22 cellular contexts compared by ENCODE assay signal in genomic region chr2:71864085-71864484, GRCh38.
"Had no signal": no experiment of that assay in that cellular context is flagged by ENCODE, and none has a peak within 500 bp of the region (broad histone marks: within the 10 kb centered on the region; RNA-seq: fewer than 3 reads in every experiment).

No MANE protein-coding gene starts in this region.

- DNase-seq: activated CD4-positive, alpha-beta T cell treated with anti-CD3 and anti-CD28 coated beads for 48 hours; activated CD4-positive, alpha-beta T cell treated with anti-CD3 and anti-CD28 coated beads, Interleukin-2, amount 50 U/mL, for 4 hours; activated CD8-positive, alpha-beta memory T cell treated with anti-CD3 and anti-CD28 coated beads, Interleukin-2, amount 50 U/mL, for 48 hours; activated CD8-positive, alpha-beta T cell treated with anti-CD3 and anti-CD28 coated beads, Interleukin-2, amount 10 ng/mL, durations not matched to agents 7 days and 5 days; activated naive CD4-positive, alpha-beta T cell treated with anti-CD3 and anti-CD28 coated beads, Interleukin-2, amount 50 U/mL, for 16 hours; activated T-cell treated with anti-CD3 and anti-CD28 coated beads, Interleukin-2, amount 50 U/mL, for 1 hour; aorta; Kasumi-1; KBM-7; NCI-H1092; NCI-H1417; NCI-H2029 treated with DMSO at 0.1 percent for 48 hours; NCI-H345; NCI-H510A; NCI-H526 treated with DMSO at 0.1 percent for 48 hours; NCI-H82; RPMI8226; T-helper 1 cell had no signal

- H3K36me3 ChIP-seq: breast epithelium had no signal

- ATAC-seq: activated CD4-positive, CD25-positive, alpha-beta regulatory T cell treated with anti-CD3 and anti-CD28 coated beads, Interleukin-2, amount 50 U/mL, for 24 hours; activated CD8-positive, alpha-beta T cell treated with anti-CD3 and anti-CD28 coated beads, Interleukin-2, amount 10 ng/mL, durations not matched to agents 7 days and 5 days; Right ventricle myocardium inferior had no signal

- H3K4me1 ChIP-seq: breast epithelium had no signal

- H3K9me3 ChIP-seq: breast epithelium had no signal

- H3K27ac ChIP-seq: breast epithelium, SK-N-MC had no signal

- H3K4me3 ChIP-seq: breast epithelium, SK-N-MC had no signal
